ENCODE assay signal across 8 cellular contexts in the genomic region with DNA sequence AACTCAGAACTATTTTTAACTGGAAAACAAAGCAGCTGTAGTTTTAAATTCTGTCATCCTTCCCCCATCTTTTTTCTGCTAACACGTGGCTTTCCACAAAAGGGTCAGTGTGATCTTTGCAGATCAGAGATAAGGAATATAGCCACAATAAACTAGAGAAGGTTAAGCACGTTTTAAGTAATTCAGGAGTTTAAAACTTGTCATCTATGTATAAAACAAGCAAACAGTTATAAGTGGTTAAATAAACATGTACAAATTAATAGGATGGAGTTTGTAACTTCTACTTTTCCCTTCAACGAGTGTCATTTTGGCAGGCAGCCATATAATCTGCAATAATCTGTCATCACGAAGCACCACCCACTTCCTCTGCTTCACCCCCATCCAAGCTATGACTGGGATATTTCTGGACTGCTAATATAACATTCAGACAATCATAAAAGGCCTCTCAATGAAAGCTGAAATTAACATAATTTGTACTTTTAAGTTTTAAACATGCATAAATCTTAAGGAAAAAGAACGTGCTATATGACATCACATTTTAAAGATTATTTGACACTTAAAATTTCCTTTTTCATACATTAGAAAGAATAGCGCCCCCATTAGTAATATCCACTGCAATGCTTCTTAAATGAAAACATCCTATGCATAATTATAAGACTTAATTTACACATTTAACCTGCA. TPM values are rescaled to one million over a fixed set of nuclear protein-coding genes. Genes with fewer than 3 reads are reported as not detected.
DNase-seq lines count a peak whose midpoint lies in the region; FAIRE-seq and TF ChIP-seq lines count a peak whose summit lies in the region.

No MANE protein-coding gene starts in this region.

- H3K27ac ChIP-seq in BLaER1 (peak overlapping the region; percentile 61), HL-60 (replicated peaks) (peak overlapping the region; percentile 86), dorsolateral prefrontal cortex (peak overlapping the region; percentile 41 to 94 (median 85)), mucosa of rectum (ENCODE audit: low read depth in 2 of 2, low read length in 2 of 2) (peak overlapping the region; percentile 14 to 34)

- H3K9ac ChIP-seq in BLaER1 (peak overlapping the region; percentile 29; the same call in 1 of the 2 replicates), mucosa of rectum (ENCODE audit: low read depth in 1 of 2, low read length in 2 of 2) (no peak overlapping the region)

- H3K27me3 ChIP-seq in BLaER1 (no peaks in the 10 kb centered on the region), HL-60 (ENCODE audit: insufficient read depth, poor library complexity, severe bottlenecking) (no peaks in the 10 kb centered on the region), dorsolateral prefrontal cortex (no peaks in the 10 kb centered on the region), mucosa of rectum (ENCODE audit: control insufficient read depth in 2 of 2, insufficient read depth in 2 of 2, low read length in 2 of 2) (no peaks in the 10 kb centered on the region)

- H3K36me3 ChIP-seq in BLaER1 (peaks cover 21% of the 10 kb centered on the region), mucosa of rectum (ENCODE audit: control insufficient read depth in 2 of 2, insufficient read depth in 2 of 2, low read length in 2 of 2) (peaks cover 1 to 6% of the 10 kb centered on the region in 2 donors)

- peak; percentile 94 for FAIRE-seq in GM19239 (lab: Jason Lieb, UNC)

- DNase-seq in GM19239 (ENCODE audit: insufficient read length, low spot score) (no peak), HL-60 (ENCODE audit: low read depth in 1 of 2, low spot score in 1 of 2) (peak; percentile 64 to 89), T-helper 1 cell (peak in 3 of 5 donors; percentile 34 to 69 (median 51)), dorsolateral prefrontal cortex (peak in 1 of 10 donors; percentile 47), 8988T (no peak), GM19240 (ENCODE audit: insufficient read length, low spot score) (no peak)

- peak overlapping the region; percentile 90 for H3K4me2 ChIP-seq in BLaER1

- peak; percentile 42 for TF ChIP-seq CTCF in HL-60 (IDR thresholded peaks at IDR 0.05; ENCODE audit: insufficient read depth, low read length)
- TF ChIP-seq CTCF in dorsolateral prefrontal cortex (IDR thresholded peaks at IDR 0.05 in 54 of 56, conservative IDR thresholded peaks at IDR 0.05 in 2 of 56; ENCODE audit: low read depth in 1 of 56, partially characterized antibody in 56 of 56), result peak in 7 of 56 donors; percentile 5 to 17 (median 10)

- intact Hi-C loops in dorsolateral prefrontal cortex (cut with DNase I), result no loop called here

- H3K4me3 ChIP-seq in BLaER1, result peak overlapping the region; percentile 69
- peak overlapping the region; percentile 46 for H3K4me3 ChIP-seq in HL-60 (replicated peaks; ENCODE audit: insufficient read depth, low read length)
- H3K4me3 ChIP-seq in dorsolateral prefrontal cortex, result peak overlapping the region in 43 of 59 donors; percentile 0 to 46 (median 19)
- H3K4me3 ChIP-seq in mucosa of rectum (ENCODE audit: low read length in 2 of 2), result peak overlapping the region in 1 of 2 donors; percentile 42

- H3K4me1 ChIP-seq in BLaER1, result peaks cover 53% of the 10 kb centered on the region
- peaks cover 4 to 14% of the 10 kb centered on the region in 2 donors for H3K4me1 ChIP-seq in mucosa of rectum (ENCODE audit: control insufficient read depth in 2 of 2, insufficient read depth in 2 of 2, low read length in 2 of 2)

- no peaks in the 10 kb centered on the region for H4K20me1 ChIP-seq in BLaER1

- peaks cover 28% of the 10 kb centered on the region for H3K9me3 ChIP-seq in BLaER1
- no peaks in the 10 kb centered on the region for H3K9me3 ChIP-seq in mucosa of rectum (ENCODE audit: control insufficient read depth in 2 of 2, low read length in 2 of 2)

RNA-seq across cellular contexts. Expression of gene TAOK3, which starts 15.2 kb away (rescaled TPM):
- 100 to 1,000 TPM in 1 of 120 experiments, 10 to 100 TPM in 119; 47.3 to 103 (median 73.3) TPM for total RNA-seq in dorsolateral prefrontal cortex

RNA-seq across cellular contexts. Expression of gene SUDS3, which starts 18.9 kb away (rescaled TPM):
- total RNA-seq in dorsolateral prefrontal cortex, result 10 to 100 TPM; 27.0 to 62.6 (median 45.6) TPM

Comparison
In these comparisons a context has a peak if more than half of its experiments do, and no peak if none do; other contexts are left out.
1. H3K27ac ChIP-seq: peak in every context shown above with its lines; median percentile 86 in HL-60; 85 in dorsolateral prefrontal cortex; 61 in BLaER1; 24 in mucosa of rectum.
2. DNase-seq: peak in HL-60 (2 of 2) and T-helper 1 cell (3 of 5); none in GM19239 (single experiment), 8988T (single experiment) and GM19240 (single experiment).